Comparison of ENCODE assay signal across 9 cellular contexts in the genomic region with DNA sequence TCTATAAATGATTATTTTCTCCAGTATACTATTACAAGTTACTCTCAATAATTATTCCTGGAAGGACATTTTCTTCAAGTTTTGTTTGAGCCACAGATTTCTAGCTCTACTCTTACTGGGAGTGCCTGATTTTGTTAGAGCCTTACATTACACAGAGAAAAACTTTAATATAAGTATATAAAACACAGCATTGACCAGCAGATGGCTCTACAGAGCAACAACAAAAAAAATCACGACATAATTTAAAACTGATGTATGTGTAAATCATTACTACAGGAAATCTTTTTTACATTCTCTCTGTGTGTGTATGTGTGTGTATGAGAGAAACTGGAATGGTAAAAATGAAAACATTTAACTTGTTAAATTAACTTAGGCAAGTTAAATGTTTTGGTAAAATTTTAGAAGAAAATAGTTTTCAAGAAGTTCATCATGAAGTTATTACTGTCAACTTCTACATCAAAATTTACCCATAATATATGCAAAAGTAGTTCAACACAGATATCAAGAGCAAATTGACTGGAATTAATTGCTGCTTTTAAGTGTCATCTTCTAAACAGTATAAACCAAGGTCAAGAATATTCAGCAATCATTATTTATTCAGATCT.
DNase-seq lines count a peak whose midpoint lies in the region; ATAC-seq, FAIRE-seq and TF ChIP-seq lines count a peak whose summit lies in the region.
"Had no signal": no experiment of that assay in that cellular context is flagged by ENCODE, and none has a peak within 500 bp of the region (broad histone marks: within the 10 kb centered on the region; RNA-seq: fewer than 3 reads in every experiment).

No MANE protein-coding gene starts in this region.

- H3K36me3 ChIP-seq in HEK293 (ENCODE audit: control insufficient read depth in 2 of 2, insufficient read depth in 1 of 2, low read length in 2 of 2) = no peaks in the 10 kb centered on the region

- TF ChIP-seq CTCF in HEK293 (tag by site-specific recombination; IDR thresholded peaks at IDR 0.05) (no peak), neural crest cell (conservative IDR thresholded peaks at IDR 0.05) (peak; percentile 80)

- H3K36me3 Mint-ChIP-seq in neural crest cell (ENCODE audit: low read depth) = no peaks in the 10 kb centered on the region

- peak; percentile 24 for DNase-seq in DMS114 treated with DMSO at 0.1 percent for 48 hours (lab: John Stamatoyannopoulos, UW; ENCODE audit: unreplicated experiment)
- DNase-seq in RCC 7860 (ENCODE audit: low spot score) = peak; percentile 46
- DNase-seq in neural crest cell (ENCODE audit: low read depth, low spot score) = peak; percentile 7
- no peak for DNase-seq in HK-2 (ENCODE audit: unreplicated experiment)
- DNase-seq: right cardiac atrium had no signal

- no peak overlapping the region for H3K4me3 ChIP-seq in HEK293 (ENCODE audit: low read depth, low read length)

- ATAC-seq in esophagus mucosa (peak; percentile 55), HG03342 (IDR thresholded peaks at IDR 0.05; ENCODE audit: unreplicated experiment) (no peak), GM21576 (IDR thresholded peaks at IDR 0.05; ENCODE audit: unreplicated experiment) (no peak)

- peak; percentile 89 for FAIRE-seq in RCC 7860 (lab: Jason Lieb, UNC)

- no peaks in the 10 kb centered on the region for H3K4me1 ChIP-seq in HEK293 (ENCODE audit: control insufficient read depth, insufficient read depth, low read length)

- no peak overlapping the region for H3K4me3 Mint-ChIP-seq in neural crest cell

- H3K27ac Mint-ChIP-seq in neural crest cell (ENCODE audit: unreplicated experiment) = no peak overlapping the region

- peaks cover 3% of the 10 kb centered on the region for H3K9me3 Mint-ChIP-seq in neural crest cell

- no peaks in the 10 kb centered on the region for H3K9me3 ChIP-seq in HEK293 (ENCODE audit: control insufficient read depth, insufficient read depth, low read depth, low read length)

- POLR2A ChIA-PET in HEK293 (lab: Yijun Ruan, JAX) = no interaction called here

- no peaks in the 10 kb centered on the region for H3K27me3 Mint-ChIP-seq in neural crest cell (ENCODE audit: low read depth)

- CTCF ChIA-PET in HEK293 (lab: Yijun Ruan, JAX) = interaction anchor here (0.6 to 2.4 kb wide), 19 partner anchors 9 to 200 kb away, joined by 3 to 14 read pairs (median 4); no protein-coding TSS in a partner anchor

- no peaks in the 10 kb centered on the region for H3K4me1 Mint-ChIP-seq in neural crest cell

- H3K27ac ChIP-seq in HEK293 (ENCODE audit: extremely low read depth, low read depth, low read length) = no peak overlapping the region

TF ChIP-seq in HEK293, 187 proteins besides CTCF, POLR2A, EP300 and RAD21:
- TF ChIP-seq ZNF544 (tag by site-specific recombination; IDR thresholded peaks at IDR 0.05) (no peak), ZNF654 (tag by site-specific recombination; IDR thresholded peaks at IDR 0.05; ENCODE audit: low read depth) (peak; percentile 37), ZNF792 (tag by site-specific recombination; IDR thresholded peaks at IDR 0.05) (no peak), ZNF394 (tag by site-specific recombination; IDR thresholded peaks at IDR 0.05; ENCODE audit: borderline replicate concordance) (no peak)
